1 cellular context compared by ENCODE assay signal in genomic region chr3:28667646-28668376, GRCh38.
TF ChIP-seq lines count a peak whose summit lies in the region.

No MANE protein-coding gene starts in this region.

TF ChIP-seq in WTC11, 78 proteins besides CTCF, POLR2A, EP300 and RAD21 (continued from another document):
- TF ChIP-seq ARID4B (CRISPR knock-in tag; IDR thresholded peaks at IDR 0.05; ENCODE audit: borderline replicate concordance): no peak
- TF ChIP-seq ELF4 (CRISPR knock-in tag; IDR thresholded peaks at IDR 0.05; ENCODE audit: low read depth): no peak
